Comparison of ENCODE assay signal across 10 cellular contexts in the genomic region with DNA sequence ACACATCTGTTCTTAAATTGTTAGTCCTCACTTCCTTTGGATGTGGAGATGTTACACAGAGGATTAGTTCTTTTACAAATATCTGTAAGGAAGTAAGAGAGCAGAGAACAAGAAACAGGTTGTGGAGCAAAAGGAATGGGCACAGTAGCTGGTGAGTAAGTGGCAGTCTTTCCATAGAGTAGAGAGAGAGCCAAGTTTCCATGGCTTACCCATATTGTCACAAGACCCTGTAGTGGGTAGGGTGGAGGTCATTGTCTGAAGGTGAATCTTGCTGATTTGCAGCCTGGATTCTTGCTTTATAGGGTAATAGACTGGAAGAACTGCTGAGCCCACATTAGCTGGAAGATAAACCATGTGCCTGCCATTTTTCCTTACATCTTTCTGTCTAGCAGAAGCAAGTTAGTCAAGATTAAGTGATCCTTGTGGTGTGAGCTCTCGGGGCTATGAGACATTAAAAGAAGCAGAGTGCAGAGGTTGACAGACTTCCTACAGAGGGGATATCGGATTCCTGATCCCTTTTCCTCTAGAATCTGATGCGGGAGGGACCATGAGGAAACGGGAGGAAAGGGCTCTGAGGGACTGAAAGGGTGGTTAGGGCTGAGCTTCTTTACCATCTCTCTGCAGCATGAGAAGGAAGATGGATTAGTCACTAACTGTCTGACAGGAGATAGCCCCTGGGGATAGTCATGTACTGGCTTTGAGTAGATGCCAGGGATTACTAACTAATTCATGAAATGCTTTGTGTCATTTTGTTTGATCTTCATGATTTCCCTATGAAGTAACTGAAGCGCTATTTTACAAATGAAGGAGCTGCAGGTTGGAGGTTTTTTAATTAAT. TPM values are rescaled to one million over a fixed set of nuclear protein-coding genes. Genes with fewer than 3 reads are reported as not detected.
A peak's percentile ranks its signal among the peaks of the same experiment; 100 is the strongest.
DNase-seq lines count a peak whose midpoint lies in the region; ATAC-seq and TF ChIP-seq lines count a peak whose summit lies in the region.
"Had no signal": no experiment of that assay in that cellular context is flagged by ENCODE, and none has a peak within 500 bp of the region (broad histone marks: within the 10 kb centered on the region; RNA-seq: fewer than 3 reads in every experiment).

No MANE protein-coding gene starts in this region.

- peak; percentile 58 for DNase-seq in GM04503 (ENCODE audit: low read depth)
- DNase-seq in NCI-H446 (lab: John Stamatoyannopoulos, UW): peak; percentile 54 to 73
- no peak for DNase-seq in effector memory CD8-positive, alpha-beta T cell
- no peak for DNase-seq in osteocyte (ENCODE audit: extremely low spot score, unreplicated experiment)
- DNase-seq in activated naive CD4-positive, alpha-beta T cell treated with anti-CD3 and anti-CD28 coated beads for 36 hours: no peak
- DNase-seq: activated naive CD8-positive, alpha-beta T cell treated with anti-CD3 and anti-CD28 coated beads, Interleukin-2, amount 10 ng/mL, durations not matched to agents 7 days and 5 days had no signal

- intact Hi-C loops in activated naive CD4-positive, alpha-beta T cell treated with anti-CD3 and anti-CD28 coated beads for 36 hours (cut with micrococcal nuclease): no loop called here

- peaks cover 25% of the 10 kb centered on the region for H3K36me3 Mint-ChIP-seq in effector memory CD8-positive, alpha-beta T cell (ENCODE audit: insufficient read depth)
- H3K36me3 Mint-ChIP-seq in osteocyte (ENCODE audit: unreplicated experiment): peaks cover 21% of the 10 kb centered on the region
- H3K36me3 Mint-ChIP-seq in activated naive CD4-positive, alpha-beta T cell treated with anti-CD3 and anti-CD28 coated beads for 36 hours (ENCODE audit: low read depth): peaks cover 18% of the 10 kb centered on the region

- CTCF ChIA-PET in activated naive CD4-positive, alpha-beta T cell treated with anti-CD3 and anti-CD28 coated beads for 36 hours (lab: Charles Lee): interaction anchor here (0.8 to 1.7 kb wide), 5 partner anchors 15 to 164 kb away, joined by 3 to 9 read pairs (median 3); no protein-coding TSS in a partner anchor

- H3K27ac Mint-ChIP-seq in effector memory CD8-positive, alpha-beta T cell: peak overlapping the region; percentile 38 to 58
- H3K27ac Mint-ChIP-seq in osteocyte (ENCODE audit: unreplicated experiment): peak overlapping the region; percentile 75
- H3K27ac Mint-ChIP-seq in activated naive CD4-positive, alpha-beta T cell treated with anti-CD3 and anti-CD28 coated beads for 36 hours: no peak overlapping the region
- H3K27ac Mint-ChIP-seq: activated naive CD8-positive, alpha-beta T cell treated with anti-CD3 and anti-CD28 coated beads, Interleukin-2, amount 10 ng/mL, durations not matched to agents 7 days and 5 days had no signal

- no peaks in the 10 kb centered on the region for H3K9me3 Mint-ChIP-seq in effector memory CD8-positive, alpha-beta T cell
- no peaks in the 10 kb centered on the region for H3K9me3 Mint-ChIP-seq in osteocyte (ENCODE audit: unreplicated experiment)
- H3K9me3 Mint-ChIP-seq in activated naive CD4-positive, alpha-beta T cell treated with anti-CD3 and anti-CD28 coated beads for 36 hours: no peaks in the 10 kb centered on the region
- H3K9me3 Mint-ChIP-seq: activated naive CD8-positive, alpha-beta T cell treated with anti-CD3 and anti-CD28 coated beads, Interleukin-2, amount 10 ng/mL, durations not matched to agents 7 days and 5 days had no signal

- TF ChIP-seq CTCF in osteocyte (IDR thresholded peaks at IDR 0.05): no peak

- H3K27me3 Mint-ChIP-seq in effector memory CD8-positive, alpha-beta T cell: no peaks in the 10 kb centered on the region
- no peaks in the 10 kb centered on the region for H3K27me3 Mint-ChIP-seq in osteocyte (ENCODE audit: unreplicated experiment)
- H3K27me3 Mint-ChIP-seq in activated naive CD4-positive, alpha-beta T cell treated with anti-CD3 and anti-CD28 coated beads for 36 hours (ENCODE audit: low read depth): no peaks in the 10 kb centered on the region
- H3K27me3 Mint-ChIP-seq: activated naive CD8-positive, alpha-beta T cell treated with anti-CD3 and anti-CD28 coated beads, Interleukin-2, amount 10 ng/mL, durations not matched to agents 7 days and 5 days had no signal

- H3K4me1 Mint-ChIP-seq in effector memory CD8-positive, alpha-beta T cell (ENCODE audit: low read depth in 2 of 2): peaks cover 11 to 31% of the 10 kb centered on the region in 2 donors
- H3K4me1 Mint-ChIP-seq in osteocyte (ENCODE audit: unreplicated experiment): peaks cover 69% of the 10 kb centered on the region
- peaks cover 5% of the 10 kb centered on the region for H3K4me1 Mint-ChIP-seq in activated naive CD4-positive, alpha-beta T cell treated with anti-CD3 and anti-CD28 coated beads for 36 hours (ENCODE audit: low read depth)

- H3K4me3 Mint-ChIP-seq in effector memory CD8-positive, alpha-beta T cell: no peak overlapping the region
- H3K4me3 Mint-ChIP-seq in osteocyte (ENCODE audit: unreplicated experiment): peak overlapping the region; percentile 55
- H3K4me3 Mint-ChIP-seq in activated naive CD4-positive, alpha-beta T cell treated with anti-CD3 and anti-CD28 coated beads for 36 hours: no peak overlapping the region
- H3K4me3 Mint-ChIP-seq: activated naive CD8-positive, alpha-beta T cell treated with anti-CD3 and anti-CD28 coated beads, Interleukin-2, amount 10 ng/mL, durations not matched to agents 7 days and 5 days had no signal

- ATAC-seq in effector memory CD8-positive, alpha-beta T cell (replicated peaks): no peak
- ATAC-seq in GM21528 (IDR thresholded peaks at IDR 0.05; ENCODE audit: low FRiP score, unreplicated experiment): no peak
- no peak for ATAC-seq in GM18867 (IDR thresholded peaks at IDR 0.05; ENCODE audit: unreplicated experiment)
- no peak for ATAC-seq in GM21529 (IDR thresholded peaks at IDR 0.05; ENCODE audit: unreplicated experiment)

RNA-seq across cellular contexts. Expression of a gene that starts 44.0 kb away (rescaled TPM):
- total RNA-seq in osteocyte: not detected in 2 replicates
- not detected for total RNA-seq in activated naive CD4-positive, alpha-beta T cell treated with anti-CD3 and anti-CD28 coated beads for 36 hours
- total RNA-seq: activated naive CD8-positive, alpha-beta T cell treated with anti-CD3 and anti-CD28 coated beads, Interleukin-2, amount 10 ng/mL, durations not matched to agents 7 days and 5 days; lower leg skin had no signal

Comparison
In these comparisons a context has a peak if more than half of its experiments do, and no peak if none do; other contexts are left out.
1. DNase-seq: peak in GM04503 (single experiment) and NCI-H446 (2 of 2); none in effector memory CD8-positive, alpha-beta T cell (0 of 3), osteocyte (single experiment) and activated naive CD4-positive, alpha-beta T cell treated with anti-CD3 and anti-CD28 coated beads for 36 hours (single experiment).